1 cellular context compared by ENCODE assay signal in the genomic region with DNA sequence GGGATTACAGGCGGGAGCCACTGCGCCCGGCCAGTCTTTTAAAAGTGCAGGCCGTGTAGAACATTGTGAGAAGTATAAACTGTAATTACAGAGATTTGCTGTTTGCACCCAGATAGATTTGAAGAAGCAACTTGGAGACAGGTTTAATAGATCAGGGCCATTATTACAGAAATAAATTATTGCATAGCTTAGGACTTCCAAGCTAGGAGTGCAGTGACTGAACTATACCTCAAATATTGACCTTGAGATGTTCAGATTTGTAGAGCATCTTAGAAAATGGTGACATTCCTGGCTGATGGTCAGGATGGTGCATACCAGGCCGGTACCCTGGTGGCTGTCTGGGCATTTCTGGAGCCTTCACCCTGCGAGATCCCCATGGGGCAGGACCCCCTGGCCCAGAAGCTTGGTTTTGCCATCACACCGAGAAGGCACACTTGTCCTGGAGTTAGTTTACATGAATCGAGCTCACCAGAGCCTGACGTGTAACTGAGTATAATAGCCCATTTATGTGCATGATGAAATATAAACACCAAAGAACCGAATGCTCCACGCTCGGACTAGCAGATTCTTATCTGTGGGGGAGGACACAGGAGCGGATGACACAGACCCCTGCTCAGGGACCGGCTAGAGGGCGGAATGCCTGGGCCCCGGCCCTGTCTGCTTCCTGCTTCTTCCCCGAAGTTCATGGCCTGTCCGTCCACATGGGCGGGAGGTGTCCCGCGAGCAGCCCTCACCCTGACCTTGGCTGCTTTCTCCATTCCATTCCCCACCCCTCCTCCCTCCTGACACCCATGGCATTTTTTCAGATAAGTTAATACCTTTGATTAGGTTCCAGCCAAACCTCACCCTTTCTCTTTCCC.
TF ChIP-seq lines count a peak whose summit lies in the region.

No MANE protein-coding gene starts in this region.

TF ChIP-seq in HepG2, 621 proteins besides CTCF, POLR2A, EP300 and RAD21 (continues in another document):
- TF ChIP-seq ZBTB3 (CRISPR knock-in tag; IDR thresholded peaks at IDR 0.05; ENCODE audit: borderline replicate concordance, low read depth) = no peak
- TF ChIP-seq ZNF547 (CRISPR knock-in tag; IDR thresholded peaks at IDR 0.05) = no peak
- no peak for TF ChIP-seq SMC3 (IDR thresholded peaks at IDR 0.05; ENCODE audit: low read length)
- no peak for TF ChIP-seq KAT2B (IDR thresholded peaks at IDR 0.05; ENCODE audit: borderline replicate concordance, low read depth, low read length)
- TF ChIP-seq KLF15 (CRISPR knock-in tag; IDR thresholded peaks at IDR 0.05; ENCODE audit: borderline replicate concordance) = no peak
- TF ChIP-seq WIZ (CRISPR knock-in tag; IDR thresholded peaks at IDR 0.05) = no peak
- peak; percentile 56; the same call in 1 of the 2 replicates for TF ChIP-seq HIVEP1 (CRISPR knock-in tag; IDR thresholded peaks at IDR 0.05)
- no peak for TF ChIP-seq ZSCAN9 (CRISPR knock-in tag; IDR thresholded peaks at IDR 0.05; ENCODE audit: borderline replicate concordance)
- no peak for TF ChIP-seq ZNF839 (CRISPR knock-in tag; IDR thresholded peaks at IDR 0.05; ENCODE audit: borderline replicate concordance)
- no peak for TF ChIP-seq ZFP41 (CRISPR knock-in tag; IDR thresholded peaks at IDR 0.05; ENCODE audit: borderline replicate concordance)
- TF ChIP-seq KDM4B (CRISPR knock-in tag; IDR thresholded peaks at IDR 0.05) = no peak
- TF ChIP-seq ZFP36L2 (CRISPR knock-in tag; IDR thresholded peaks at IDR 0.05) = no peak
- no peak for TF ChIP-seq DZIP1 (CRISPR knock-in tag; IDR thresholded peaks at IDR 0.05)
- TF ChIP-seq ZHX1 (CRISPR knock-in tag; IDR thresholded peaks at IDR 0.05; ENCODE audit: low read depth) = no peak
- no peak for TF ChIP-seq MATR3 (CRISPR knock-in tag; IDR thresholded peaks at IDR 0.05)
- TF ChIP-seq SP1 (IDR thresholded peaks at IDR 0.05) = no peak
- no peak; the same call in 1 of the 2 replicates for TF ChIP-seq SP1 (CRISPR knock-in tag; IDR thresholded peaks at IDR 0.05)
- TF ChIP-seq ESRRA (CRISPR knock-in tag; IDR thresholded peaks at IDR 0.05; ENCODE audit: low read depth) = 0 out of 2 replicates have a peak, but pooled peaks have one; percentile 31
- no peak for TF ChIP-seq KDM5A (IDR thresholded peaks at IDR 0.05; ENCODE audit: borderline replicate concordance, low read length)
- TF ChIP-seq TSC22D2 (CRISPR knock-in tag; IDR thresholded peaks at IDR 0.05; ENCODE audit: borderline replicate concordance) = no peak
- TF ChIP-seq ZNF672 (CRISPR knock-in tag; IDR thresholded peaks at IDR 0.05) = no peak
- TF ChIP-seq, protein P1, sequence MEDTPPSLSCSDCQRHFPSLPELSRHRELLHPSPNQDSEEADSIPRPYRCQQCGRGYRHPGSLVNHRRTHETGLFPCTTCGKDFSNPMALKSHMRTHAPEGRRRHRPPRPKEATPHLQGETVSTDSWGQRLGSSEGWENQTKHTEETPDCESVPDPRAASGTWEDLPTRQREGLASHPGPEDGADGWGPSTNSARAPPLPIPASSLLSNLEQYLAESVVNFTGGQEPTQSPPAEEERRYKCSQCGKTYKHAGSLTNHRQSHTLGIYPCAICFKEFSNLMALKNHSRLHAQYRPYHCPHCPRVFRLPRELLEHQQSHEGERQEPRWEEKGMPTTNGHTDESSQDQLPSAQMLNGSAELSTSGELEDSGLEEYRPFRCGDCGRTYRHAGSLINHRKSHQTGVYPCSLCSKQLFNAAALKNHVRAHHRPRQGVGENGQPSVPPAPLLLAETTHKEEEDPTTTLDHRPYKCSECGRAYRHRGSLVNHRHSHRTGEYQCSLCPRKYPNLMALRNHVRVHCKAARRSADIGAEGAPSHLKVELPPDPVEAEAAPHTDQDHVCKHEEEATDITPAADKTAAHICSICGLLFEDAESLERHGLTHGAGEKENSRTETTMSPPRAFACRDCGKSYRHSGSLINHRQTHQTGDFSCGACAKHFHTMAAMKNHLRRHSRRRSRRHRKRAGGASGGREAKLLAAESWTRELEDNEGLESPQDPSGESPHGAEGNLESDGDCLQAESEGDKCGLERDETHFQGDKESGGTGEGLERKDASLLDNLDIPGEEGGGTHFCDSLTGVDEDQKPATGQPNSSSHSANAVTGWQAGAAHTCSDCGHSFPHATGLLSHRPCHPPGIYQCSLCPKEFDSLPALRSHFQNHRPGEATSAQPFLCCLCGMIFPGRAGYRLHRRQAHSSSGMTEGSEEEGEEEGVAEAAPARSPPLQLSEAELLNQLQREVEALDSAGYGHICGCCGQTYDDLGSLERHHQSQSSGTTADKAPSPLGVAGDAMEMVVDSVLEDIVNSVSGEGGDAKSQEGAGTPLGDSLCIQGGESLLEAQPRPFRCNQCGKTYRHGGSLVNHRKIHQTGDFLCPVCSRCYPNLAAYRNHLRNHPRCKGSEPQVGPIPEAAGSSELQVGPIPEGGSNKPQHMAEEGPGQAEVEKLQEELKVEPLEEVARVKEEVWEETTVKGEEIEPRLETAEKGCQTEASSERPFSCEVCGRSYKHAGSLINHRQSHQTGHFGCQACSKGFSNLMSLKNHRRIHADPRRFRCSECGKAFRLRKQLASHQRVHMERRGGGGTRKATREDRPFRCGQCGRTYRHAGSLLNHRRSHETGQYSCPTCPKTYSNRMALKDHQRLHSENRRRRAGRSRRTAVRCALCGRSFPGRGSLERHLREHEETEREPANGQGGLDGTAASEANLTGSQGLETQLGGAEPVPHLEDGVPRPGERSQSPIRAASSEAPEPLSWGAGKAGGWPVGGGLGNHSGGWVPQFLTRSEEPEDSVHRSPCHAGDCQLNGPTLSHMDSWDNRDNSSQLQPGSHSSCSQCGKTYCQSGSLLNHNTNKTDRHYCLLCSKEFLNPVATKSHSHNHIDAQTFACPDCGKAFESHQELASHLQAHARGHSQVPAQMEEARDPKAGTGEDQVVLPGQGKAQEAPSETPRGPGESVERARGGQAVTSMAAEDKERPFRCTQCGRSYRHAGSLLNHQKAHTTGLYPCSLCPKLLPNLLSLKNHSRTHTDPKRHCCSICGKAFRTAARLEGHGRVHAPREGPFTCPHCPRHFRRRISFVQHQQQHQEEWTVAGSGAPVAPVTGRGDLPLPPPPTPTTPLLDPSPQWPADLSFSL (CRISPR knock-in tag; IDR thresholded peaks at IDR 0.05) = no peak
- TF ChIP-seq, protein P2, sequence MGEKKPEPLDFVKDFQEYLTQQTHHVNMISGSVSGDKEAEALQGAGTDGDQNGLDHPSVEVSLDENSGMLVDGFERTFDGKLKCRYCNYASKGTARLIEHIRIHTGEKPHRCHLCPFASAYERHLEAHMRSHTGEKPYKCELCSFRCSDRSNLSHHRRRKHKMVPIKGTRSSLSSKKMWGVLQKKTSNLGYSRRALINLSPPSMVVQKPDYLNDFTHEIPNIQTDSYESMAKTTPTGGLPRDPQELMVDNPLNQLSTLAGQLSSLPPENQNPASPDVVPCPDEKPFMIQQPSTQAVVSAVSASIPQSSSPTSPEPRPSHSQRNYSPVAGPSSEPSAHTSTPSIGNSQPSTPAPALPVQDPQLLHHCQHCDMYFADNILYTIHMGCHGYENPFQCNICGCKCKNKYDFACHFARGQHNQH (CRISPR knock-in tag; IDR thresholded peaks at IDR 0.05) = peak; percentile 15; the same call in 1 of the 2 replicates
- no peak for TF ChIP-seq PRPF4 (IDR thresholded peaks at IDR 0.05; ENCODE audit: low read depth, low read length, poor library complexity, severe bottlenecking)
- TF ChIP-seq ZNF513 (CRISPR knock-in tag; conservative IDR thresholded peaks at IDR 0.05) = no peak
- no peak for TF ChIP-seq FOXP1 (IDR thresholded peaks at IDR 0.05)
- no peak for TF ChIP-seq FOXP1 (CRISPR knock-in tag; IDR thresholded peaks at IDR 0.05)
- TF ChIP-seq KDM3A (CRISPR knock-in tag; IDR thresholded peaks at IDR 0.05; ENCODE audit: low read depth) = no peak
- TF ChIP-seq, protein P3, sequence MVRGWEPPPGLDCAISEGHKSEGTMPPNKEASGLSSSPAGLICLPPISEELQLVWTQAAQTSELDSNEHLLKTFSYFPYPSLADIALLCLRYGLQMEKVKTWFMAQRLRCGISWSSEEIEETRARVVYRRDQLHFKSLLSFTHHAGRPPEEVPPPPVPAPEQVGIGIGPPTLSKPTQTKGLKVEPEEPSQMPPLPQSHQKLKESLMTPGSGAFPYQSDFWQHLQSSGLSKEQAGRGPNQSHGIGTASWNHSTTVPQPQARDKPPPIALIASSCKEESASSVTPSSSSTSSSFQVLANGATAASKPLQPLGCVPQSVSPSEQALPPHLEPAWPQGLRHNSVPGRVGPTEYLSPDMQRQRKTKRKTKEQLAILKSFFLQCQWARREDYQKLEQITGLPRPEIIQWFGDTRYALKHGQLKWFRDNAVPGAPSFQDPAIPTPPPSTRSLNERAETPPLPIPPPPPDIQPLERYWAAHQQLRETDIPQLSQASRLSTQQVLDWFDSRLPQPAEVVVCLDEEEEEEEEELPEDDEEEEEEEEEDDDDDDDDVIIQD (CRISPR knock-in tag; IDR thresholded peaks at IDR 0.05; ENCODE audit: low read depth) = no peak
- TF ChIP-seq ZNF83 (CRISPR knock-in tag; IDR thresholded peaks at IDR 0.05; ENCODE audit: borderline replicate concordance) = no peak
- no peak for TF ChIP-seq SMAD1 (CRISPR knock-in tag; IDR thresholded peaks at IDR 0.05; ENCODE audit: borderline replicate concordance, low read depth)
- no peak for TF ChIP-seq NKX3-1 (CRISPR knock-in tag; IDR thresholded peaks at IDR 0.05)
- no peak for TF ChIP-seq ZNF329 (CRISPR knock-in tag; IDR thresholded peaks at IDR 0.05; ENCODE audit: low read depth)
- no peak for TF ChIP-seq ZMYM2 (CRISPR knock-in tag; IDR thresholded peaks at IDR 0.05)
- TF ChIP-seq CCDC6 (CRISPR knock-in tag; IDR thresholded peaks at IDR 0.05) = no peak; the same call in 1 of the 2 replicates
- peak; percentile 74 for TF ChIP-seq HDAC2 (CRISPR knock-in tag; IDR thresholded peaks at IDR 0.05)
- peak; percentile 63 for TF ChIP-seq PITX1 (CRISPR knock-in tag; IDR thresholded peaks at IDR 0.05)
- no peak for TF ChIP-seq E2F1 (CRISPR knock-in tag; IDR thresholded peaks at IDR 0.05)
- TF ChIP-seq TEAD3 (CRISPR knock-in tag; optimal IDR thresholded peaks at IDR 0.05; ENCODE audit: borderline replicate concordance) = peak; percentile 24
- TF ChIP-seq HNRNPLL (IDR thresholded peaks at IDR 0.05; ENCODE audit: low read depth, low read length, poor library complexity, severe bottlenecking) = no peak
- TF ChIP-seq PCBP2 (optimal IDR thresholded peaks at IDR 0.05; ENCODE audit: low read depth, low read length, poor library complexity, severe bottlenecking) = no peak
- TF ChIP-seq ZNF333 (CRISPR knock-in tag; IDR thresholded peaks at IDR 0.05; ENCODE audit: borderline replicate concordance) = no peak
- no peak for TF ChIP-seq ATM (IDR thresholded peaks at IDR 0.05; ENCODE audit: borderline replicate concordance)
